1 cellular context compared by ENCODE assay signal in the genomic region with DNA sequence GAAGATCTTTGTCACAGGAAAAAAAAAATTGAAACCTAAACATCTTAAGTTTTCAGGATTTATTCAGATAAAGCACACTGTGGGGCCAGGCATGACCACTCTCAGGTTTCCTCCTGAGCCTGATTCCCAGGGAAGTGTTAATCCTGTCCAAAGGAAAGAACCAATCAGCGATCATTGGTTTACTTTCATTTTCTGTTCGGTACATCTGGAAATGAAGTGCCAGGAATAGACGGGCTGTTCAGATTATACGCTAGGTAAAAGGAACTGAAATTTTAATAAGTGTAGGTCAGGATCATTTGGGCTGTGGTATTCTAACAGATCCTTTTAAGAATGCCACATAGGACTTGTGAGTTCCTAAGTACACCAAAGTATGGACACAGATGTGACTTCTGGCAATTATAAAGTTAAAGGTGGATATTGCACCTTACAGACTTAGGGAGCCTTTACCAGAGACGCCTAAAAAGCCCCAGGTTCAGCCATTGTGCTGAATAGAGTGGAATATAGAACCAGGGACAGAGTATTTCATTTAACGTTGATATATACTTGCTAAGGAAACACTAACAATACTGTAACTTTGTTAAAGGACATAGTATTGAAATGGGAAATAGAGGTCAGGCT.
TF ChIP-seq lines count a peak whose summit lies in the region.

No MANE protein-coding gene starts in this region.

TF ChIP-seq in liver, 16 proteins besides CTCF, POLR2A, EP300 and RAD21 (continued from another document):
- TF ChIP-seq, protein P1, sequence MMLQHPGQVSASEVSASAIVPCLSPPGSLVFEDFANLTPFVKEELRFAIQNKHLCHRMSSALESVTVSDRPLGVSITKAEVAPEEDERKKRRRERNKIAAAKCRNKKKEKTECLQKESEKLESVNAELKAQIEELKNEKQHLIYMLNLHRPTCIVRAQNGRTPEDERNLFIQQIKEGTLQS (IDR thresholded peaks at IDR 0.05): no peak
- TF ChIP-seq RXRA (IDR thresholded peaks at IDR 0.05): no peak
- no peak for TF ChIP-seq EGR1 (IDR thresholded peaks at IDR 0.05; ENCODE audit: low read depth in 2 of 2)
- TF ChIP-seq, protein P2, sequence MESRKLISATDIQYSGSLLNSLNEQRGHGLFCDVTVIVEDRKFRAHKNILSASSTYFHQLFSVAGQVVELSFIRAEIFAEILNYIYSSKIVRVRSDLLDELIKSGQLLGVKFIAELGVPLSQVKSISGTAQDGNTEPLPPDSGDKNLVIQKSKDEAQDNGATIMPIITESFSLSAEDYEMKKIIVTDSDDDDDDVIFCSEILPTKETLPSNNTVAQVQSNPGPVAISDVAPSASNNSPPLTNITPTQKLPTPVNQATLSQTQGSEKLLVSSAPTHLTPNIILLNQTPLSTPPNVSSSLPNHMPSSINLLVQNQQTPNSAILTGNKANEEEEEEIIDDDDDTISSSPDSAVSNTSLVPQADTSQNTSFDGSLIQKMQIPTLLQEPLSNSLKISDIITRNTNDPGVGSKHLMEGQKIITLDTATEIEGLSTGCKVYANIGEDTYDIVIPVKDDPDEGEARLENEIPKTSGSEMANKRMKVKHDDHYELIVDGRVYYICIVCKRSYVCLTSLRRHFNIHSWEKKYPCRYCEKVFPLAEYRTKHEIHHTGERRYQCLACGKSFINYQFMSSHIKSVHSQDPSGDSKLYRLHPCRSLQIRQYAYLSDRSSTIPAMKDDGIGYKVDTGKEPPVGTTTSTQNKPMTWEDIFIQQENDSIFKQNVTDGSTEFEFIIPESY (IDR thresholded peaks at IDR 0.05): peak; percentile 29
- no peak for TF ChIP-seq TAF1 (conservative IDR thresholded peaks at IDR 0.05)
- TF ChIP-seq GABPA (IDR thresholded peaks at IDR 0.05 in 1 of 2, conservative IDR thresholded peaks at IDR 0.05 in 1 of 2): peak in 1 of 2 donors; percentile 32
- TF ChIP-seq HNF4G (IDR thresholded peaks at IDR 0.05): no peak
- TF ChIP-seq HNF4A (conservative IDR thresholded peaks at IDR 0.05): no peak
- peak; percentile 15 for TF ChIP-seq FOXA2 (IDR thresholded peaks at IDR 0.05)
